ENCODE assay signal across 1 cellular context in the genomic region with DNA sequence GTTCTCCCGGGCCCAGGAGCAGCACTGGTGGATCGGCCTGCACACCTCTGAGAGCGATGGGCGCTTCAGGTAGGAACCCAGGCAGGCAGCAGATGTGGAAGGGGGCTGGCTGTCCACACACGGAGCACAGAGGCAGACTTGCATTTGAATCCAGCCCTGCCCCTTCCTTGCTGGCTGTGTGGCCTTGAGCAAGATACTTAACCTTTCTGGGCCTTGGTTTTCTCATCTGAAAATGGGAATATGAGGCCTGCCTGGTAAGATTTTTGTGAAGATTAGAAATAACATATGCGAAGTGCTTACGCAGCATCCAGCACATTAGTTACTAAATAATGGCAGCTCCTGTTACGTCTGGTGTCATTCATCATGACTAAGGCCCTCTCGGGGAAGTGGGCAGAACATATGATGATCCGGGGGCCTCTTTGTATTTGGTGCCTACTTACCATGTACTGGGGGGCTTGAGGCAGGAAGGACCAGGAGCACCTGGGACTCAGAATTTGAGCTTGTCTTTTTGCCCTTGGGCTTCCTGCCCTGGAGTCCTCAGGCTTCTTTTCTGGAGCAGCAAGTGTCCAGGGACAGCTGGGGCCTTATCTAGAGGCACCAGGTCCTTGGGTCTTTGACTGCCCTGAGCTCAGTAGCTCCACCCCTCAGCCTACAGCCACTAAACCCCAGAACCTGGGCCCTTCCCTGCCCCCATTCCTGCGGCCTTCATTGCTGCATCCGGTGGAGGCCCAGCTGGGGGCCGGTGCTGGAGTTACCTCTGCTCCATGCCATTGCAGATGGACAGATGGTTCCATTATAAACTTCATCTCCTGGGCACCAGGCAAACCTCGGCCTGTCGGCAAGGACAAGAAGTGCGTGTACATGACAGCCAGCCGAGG.
TF ChIP-seq lines count a peak whose summit lies in the region.

No MANE protein-coding gene starts in this region.

TF ChIP-seq in GM23338, 12 proteins besides CTCF, POLR2A, EP300 and RAD21 (continued from another document):
- TF ChIP-seq, protein P1, sequence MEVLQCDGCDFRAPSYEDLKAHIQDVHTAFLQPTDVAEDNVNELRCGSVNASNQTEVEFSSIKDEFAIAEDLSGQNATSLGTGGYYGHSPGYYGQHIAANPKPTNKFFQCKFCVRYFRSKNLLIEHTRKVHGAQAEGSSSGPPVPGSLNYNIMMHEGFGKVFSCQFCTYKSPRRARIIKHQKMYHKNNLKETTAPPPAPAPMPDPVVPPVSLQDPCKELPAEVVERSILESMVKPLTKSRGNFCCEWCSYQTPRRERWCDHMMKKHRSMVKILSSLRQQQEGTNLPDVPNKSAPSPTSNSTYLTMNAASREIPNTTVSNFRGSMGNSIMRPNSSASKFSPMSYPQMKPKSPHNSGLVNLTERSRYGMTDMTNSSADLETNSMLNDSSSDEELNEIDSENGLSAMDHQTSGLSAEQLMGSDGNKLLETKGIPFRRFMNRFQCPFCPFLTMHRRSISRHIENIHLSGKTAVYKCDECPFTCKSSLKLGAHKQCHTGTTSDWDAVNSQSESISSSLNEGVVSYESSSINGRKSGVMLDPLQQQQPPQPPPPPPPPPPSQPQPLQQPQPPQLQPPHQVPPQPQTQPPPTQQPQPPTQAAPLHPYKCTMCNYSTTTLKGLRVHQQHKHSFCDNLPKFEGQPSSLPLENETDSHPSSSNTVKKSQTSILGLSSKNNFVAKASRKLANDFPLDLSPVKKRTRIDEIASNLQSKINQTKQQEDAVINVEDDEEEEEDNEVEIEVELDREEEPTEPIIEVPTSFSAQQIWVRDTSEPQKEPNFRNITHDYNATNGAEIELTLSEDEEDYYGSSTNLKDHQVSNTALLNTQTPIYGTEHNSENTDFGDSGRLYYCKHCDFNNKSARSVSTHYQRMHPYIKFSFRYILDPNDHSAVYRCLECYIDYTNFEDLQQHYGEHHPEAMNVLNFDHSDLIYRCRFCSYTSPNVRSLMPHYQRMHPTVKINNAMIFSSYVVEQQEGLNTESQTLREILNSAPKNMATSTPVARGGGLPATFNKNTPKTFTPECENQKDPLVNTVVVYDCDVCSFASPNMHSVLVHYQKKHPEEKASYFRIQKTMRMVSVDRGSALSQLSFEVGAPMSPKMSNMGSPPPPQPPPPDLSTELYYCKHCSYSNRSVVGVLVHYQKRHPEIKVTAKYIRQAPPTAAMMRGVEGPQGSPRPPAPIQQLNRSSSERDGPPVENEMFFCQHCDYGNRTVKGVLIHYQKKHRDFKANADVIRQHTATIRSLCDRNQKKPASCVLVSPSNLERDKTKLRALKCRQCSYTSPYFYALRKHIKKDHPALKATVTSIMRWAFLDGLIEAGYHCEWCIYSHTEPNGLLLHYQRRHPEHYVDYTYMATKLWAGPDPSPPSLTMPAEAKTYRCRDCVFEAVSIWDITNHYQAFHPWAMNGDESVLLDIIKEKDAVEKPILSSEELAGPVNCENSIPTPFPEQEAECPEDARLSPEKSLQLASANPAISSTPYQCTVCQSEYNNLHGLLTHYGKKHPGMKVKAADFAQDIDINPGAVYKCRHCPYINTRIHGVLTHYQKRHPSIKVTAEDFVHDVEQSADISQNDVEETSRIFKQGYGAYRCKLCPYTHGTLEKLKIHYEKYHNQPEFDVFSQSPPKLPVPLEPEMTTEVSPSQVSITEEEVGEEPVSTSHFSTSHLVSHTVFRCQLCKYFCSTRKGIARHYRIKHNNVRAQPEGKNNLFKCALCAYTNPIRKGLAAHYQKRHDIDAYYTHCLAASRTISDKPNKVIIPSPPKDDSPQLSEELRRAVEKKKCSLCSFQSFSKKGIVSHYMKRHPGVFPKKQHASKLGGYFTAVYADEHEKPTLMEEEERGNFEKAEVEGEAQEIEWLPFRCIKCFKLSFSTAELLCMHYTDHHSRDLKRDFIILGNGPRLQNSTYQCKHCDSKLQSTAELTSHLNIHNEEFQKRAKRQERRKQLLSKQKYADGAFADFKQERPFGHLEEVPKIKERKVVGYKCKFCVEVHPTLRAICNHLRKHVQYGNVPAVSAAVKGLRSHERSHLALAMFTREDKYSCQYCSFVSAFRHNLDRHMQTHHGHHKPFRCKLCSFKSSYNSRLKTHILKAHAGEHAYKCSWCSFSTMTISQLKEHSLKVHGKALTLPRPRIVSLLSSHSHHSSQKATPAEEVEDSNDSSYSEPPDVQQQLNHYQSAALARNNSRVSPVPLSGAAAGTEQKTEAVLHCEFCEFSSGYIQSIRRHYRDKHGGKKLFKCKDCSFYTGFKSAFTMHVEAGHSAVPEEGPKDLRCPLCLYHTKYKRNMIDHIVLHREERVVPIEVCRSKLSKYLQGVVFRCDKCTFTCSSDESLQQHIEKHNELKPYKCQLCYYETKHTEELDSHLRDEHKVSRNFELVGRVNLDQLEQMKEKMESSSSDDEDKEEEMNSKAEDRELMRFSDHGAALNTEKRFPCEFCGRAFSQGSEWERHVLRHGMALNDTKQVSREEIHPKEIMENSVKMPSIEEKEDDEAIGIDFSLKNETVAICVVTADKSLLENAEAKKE (CRISPR knock-in tag; IDR thresholded peaks at IDR 0.05) = no peak
- TF ChIP-seq JUNB (IDR thresholded peaks at IDR 0.05; ENCODE audit: unreplicated experiment) = no peak
- TF ChIP-seq NANOG (IDR thresholded peaks at IDR 0.05; ENCODE audit: borderline replicate concordance) = no peak
- no peak for TF ChIP-seq EZH2phosphoT487 (IDR thresholded peaks at IDR 0.05; ENCODE audit: unreplicated experiment)
- no peak for TF ChIP-seq EZH2 (IDR thresholded peaks at IDR 0.05; ENCODE audit: low read depth, unreplicated experiment)
